Comparison of ENCODE assay signal across 8 cellular contexts in genomic region chr2:227817940-227818568, GRCh38. TPM values are rescaled to one million over a fixed set of nuclear protein-coding genes. Genes with fewer than 3 reads are reported as not detected.
DNase-seq lines count a peak whose midpoint lies in the region; ATAC-seq and TF ChIP-seq lines count a peak whose summit lies in the region.

No MANE protein-coding gene starts in this region.

- peak overlapping the region; percentile 29 for H3K27ac ChIP-seq in foreskin keratinocyte

- DNase-seq in 8988T (peak; percentile 22), RPMI7951 (ENCODE audit: low read depth) (peak; percentile 100), foreskin keratinocyte (peak; percentile 100), posterior vena cava (ENCODE audit: low spot score) (peak; percentile 98), GDM1 (lab: John Stamatoyannopoulos, UW) (no peak)
- peak; percentile 67 for DNase-seq in activated effector memory CD4-positive, alpha-beta T cell treated with Interleukin-2 at 50 U/mL for 16 hours

- ATAC-seq in GM21423 (IDR thresholded peaks at IDR 0.05; ENCODE audit: unreplicated experiment) (peak; percentile 45), foreskin keratinocyte (peak; percentile 93), HG03045 (IDR thresholded peaks at IDR 0.05; ENCODE audit: unreplicated experiment) (no peak)

- H3K4me1 ChIP-seq in foreskin keratinocyte: peaks cover 26% of the 10 kb centered on the region

- intact Hi-C loops in posterior vena cava (cut with DNase I): no loop called here

- peak; percentile 35 for TF ChIP-seq CTCF in foreskin keratinocyte (conservative IDR thresholded peaks at IDR 0.05)

- H3K27me3 ChIP-seq in foreskin keratinocyte: no peaks in the 10 kb centered on the region

RNA-seq across cellular contexts. Expression of gene CCL20, which starts 4.4 kb away (rescaled TPM):
- 2.2 and 3.8 TPM in 2 replicates for total RNA-seq in RPMI7951 (2014; rRNA removed; shearing (Covaris generic))
- total RNA-seq in foreskin keratinocyte: 0.58 and 0.81 TPM in 2 replicates
- polyA plus RNA-seq in foreskin keratinocyte: 0.60 and 0.70 TPM in 2 replicates
- not detected for total RNA-seq in posterior vena cava

RNA-seq across cellular contexts. Expression of gene DAW1, which starts 53.4 kb away (rescaled TPM):
- 0.10 and 0.48 TPM in 2 replicates for total RNA-seq in RPMI7951 (2014; rRNA removed; shearing (Covaris generic))
- total RNA-seq in foreskin keratinocyte (0.39 and 0.44 TPM in 2 replicates), posterior vena cava (under 1 TPM in 1 of 2 donors, not detected in 1; 0.37 TPM)
- polyA plus RNA-seq in foreskin keratinocyte: 0.24 and 0.31 TPM in 2 replicates
